In genomic region chr19:35228177-35228930, GRCh38 we compare ENCODE assay signal across 1 cellular context.
TF ChIP-seq lines count a peak whose summit lies in the region.

Gene FAM187B, minus strand, starts transcription at chr19:35228739. Its CDS starts 59 bp downstream, at chr19:35228680.

TF ChIP-seq in HepG2, 621 proteins besides CTCF, POLR2A, EP300 and RAD21:
- TF ChIP-seq ZBTB37 (CRISPR knock-in tag; IDR thresholded peaks at IDR 0.05) (no peak), ZNF569 (CRISPR knock-in tag; IDR thresholded peaks at IDR 0.05; ENCODE audit: borderline replicate concordance) (no peak), DMTF1 (CRISPR knock-in tag; IDR thresholded peaks at IDR 0.05) (no peak), ZNF34 (CRISPR knock-in tag; IDR thresholded peaks at IDR 0.05; ENCODE audit: borderline replicate concordance) (no peak), ATF5 (CRISPR knock-in tag; IDR thresholded peaks at IDR 0.05; ENCODE audit: low read depth) (no peak), ZC3H4 (CRISPR knock-in tag; IDR thresholded peaks at IDR 0.05; ENCODE audit: borderline replicate concordance) (no peak), ZNF720 (CRISPR knock-in tag; IDR thresholded peaks at IDR 0.05) (no peak), HMG20B (CRISPR knock-in tag; conservative IDR thresholded peaks at IDR 0.05) (no peak), HOMEZ (CRISPR knock-in tag; IDR thresholded peaks at IDR 0.05; ENCODE audit: low read depth) (no peak), PBX2 (CRISPR knock-in tag; IDR thresholded peaks at IDR 0.05) (no peak), ZNF263 (CRISPR knock-in tag; IDR thresholded peaks at IDR 0.05) (no peak), KAT8 (CRISPR knock-in tag; IDR thresholded peaks at IDR 0.05) (no peak), ATF1 (CRISPR knock-in tag; IDR thresholded peaks at IDR 0.05) (no peak), KAT7 (CRISPR knock-in tag; IDR thresholded peaks at IDR 0.05; ENCODE audit: borderline replicate concordance) (no peak), NR1H2 (CRISPR knock-in tag; IDR thresholded peaks at IDR 0.05; ENCODE audit: borderline replicate concordance, low read depth) (no peak)
- TF ChIP-seq, protein P1, sequence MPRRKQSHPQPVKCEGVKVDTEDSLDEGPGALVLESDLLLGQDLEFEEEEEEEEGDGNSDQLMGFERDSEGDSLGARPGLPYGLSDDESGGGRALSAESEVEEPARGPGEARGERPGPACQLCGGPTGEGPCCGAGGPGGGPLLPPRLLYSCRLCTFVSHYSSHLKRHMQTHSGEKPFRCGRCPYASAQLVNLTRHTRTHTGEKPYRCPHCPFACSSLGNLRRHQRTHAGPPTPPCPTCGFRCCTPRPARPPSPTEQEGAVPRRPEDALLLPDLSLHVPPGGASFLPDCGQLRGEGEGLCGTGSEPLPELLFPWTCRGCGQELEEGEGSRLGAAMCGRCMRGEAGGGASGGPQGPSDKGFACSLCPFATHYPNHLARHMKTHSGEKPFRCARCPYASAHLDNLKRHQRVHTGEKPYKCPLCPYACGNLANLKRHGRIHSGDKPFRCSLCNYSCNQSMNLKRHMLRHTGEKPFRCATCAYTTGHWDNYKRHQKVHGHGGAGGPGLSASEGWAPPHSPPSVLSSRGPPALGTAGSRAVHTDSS (CRISPR knock-in tag; conservative IDR thresholded peaks at IDR 0.05), result no peak
- TF ChIP-seq, protein P2, sequence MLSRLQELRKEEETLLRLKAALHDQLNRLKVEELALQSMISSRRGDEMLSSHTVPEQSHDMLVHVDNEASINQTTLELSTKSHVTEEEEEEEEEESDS (CRISPR knock-in tag; IDR thresholded peaks at IDR 0.05; ENCODE audit: borderline replicate concordance), result no peak
- TF ChIP-seq, protein P3, sequence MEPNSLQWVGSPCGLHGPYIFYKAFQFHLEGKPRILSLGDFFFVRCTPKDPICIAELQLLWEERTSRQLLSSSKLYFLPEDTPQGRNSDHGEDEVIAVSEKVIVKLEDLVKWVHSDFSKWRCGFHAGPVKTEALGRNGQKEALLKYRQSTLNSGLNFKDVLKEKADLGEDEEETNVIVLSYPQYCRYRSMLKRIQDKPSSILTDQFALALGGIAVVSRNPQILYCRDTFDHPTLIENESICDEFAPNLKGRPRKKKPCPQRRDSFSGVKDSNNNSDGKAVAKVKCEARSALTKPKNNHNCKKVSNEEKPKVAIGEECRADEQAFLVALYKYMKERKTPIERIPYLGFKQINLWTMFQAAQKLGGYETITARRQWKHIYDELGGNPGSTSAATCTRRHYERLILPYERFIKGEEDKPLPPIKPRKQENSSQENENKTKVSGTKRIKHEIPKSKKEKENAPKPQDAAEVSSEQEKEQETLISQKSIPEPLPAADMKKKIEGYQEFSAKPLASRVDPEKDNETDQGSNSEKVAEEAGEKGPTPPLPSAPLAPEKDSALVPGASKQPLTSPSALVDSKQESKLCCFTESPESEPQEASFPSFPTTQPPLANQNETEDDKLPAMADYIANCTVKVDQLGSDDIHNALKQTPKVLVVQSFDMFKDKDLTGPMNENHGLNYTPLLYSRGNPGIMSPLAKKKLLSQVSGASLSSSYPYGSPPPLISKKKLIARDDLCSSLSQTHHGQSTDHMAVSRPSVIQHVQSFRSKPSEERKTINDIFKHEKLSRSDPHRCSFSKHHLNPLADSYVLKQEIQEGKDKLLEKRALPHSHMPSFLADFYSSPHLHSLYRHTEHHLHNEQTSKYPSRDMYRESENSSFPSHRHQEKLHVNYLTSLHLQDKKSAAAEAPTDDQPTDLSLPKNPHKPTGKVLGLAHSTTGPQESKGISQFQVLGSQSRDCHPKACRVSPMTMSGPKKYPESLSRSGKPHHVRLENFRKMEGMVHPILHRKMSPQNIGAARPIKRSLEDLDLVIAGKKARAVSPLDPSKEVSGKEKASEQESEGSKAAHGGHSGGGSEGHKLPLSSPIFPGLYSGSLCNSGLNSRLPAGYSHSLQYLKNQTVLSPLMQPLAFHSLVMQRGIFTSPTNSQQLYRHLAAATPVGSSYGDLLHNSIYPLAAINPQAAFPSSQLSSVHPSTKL (CRISPR knock-in tag; IDR thresholded peaks at IDR 0.05), result no peak
